ENCODE assay signal across 25 cellular contexts in genomic region chr2:84857566-84857965, GRCh38. TPM values are rescaled to one million over a fixed set of nuclear protein-coding genes. Genes with fewer than 3 reads are reported as not detected.
DNase-seq lines count a peak whose midpoint lies in the region; ATAC-seq, FAIRE-seq and TF ChIP-seq lines count a peak whose summit lies in the region.
"Had no signal": no experiment of that assay in that cellular context is flagged by ENCODE, and none has a peak within 500 bp of the region (broad histone marks: within the 10 kb centered on the region; RNA-seq: fewer than 3 reads in every experiment).

No MANE protein-coding gene starts in this region.

- no peak overlapping the region for H2BK120ac ChIP-seq in IMR-90 (ENCODE audit: low read depth, low read length)

- no peak overlapping the region for H3K9ac ChIP-seq in IMR-90 (ENCODE audit: low read depth, low read length)
- H3K9ac ChIP-seq in mammary epithelial cell (ENCODE audit: insufficient read depth, low read length), result no peak overlapping the region

- H2AK9ac ChIP-seq in IMR-90 (replicated peaks; ENCODE audit: low read depth, low read length, poor library complexity), result no peak overlapping the region

- dilution Hi-C loops in IMR-90 (cut with HindIII; ENCODE audit: low sequenced_read_pairs, unreplicated experiment), result no loop called here
- dilution Hi-C loops in mammary epithelial cell (cut with HindIII; ENCODE audit: low sequenced_read_pairs), result loop anchor here (25.0 kb wide), 1 partner anchor 370 kb away; no protein-coding TSS in a partner anchor

- TF ChIP-seq CTCF in IMR-90 (conservative IDR thresholded peaks at IDR 0.05; ENCODE audit: low read depth, low read length), result no peak
- no peak for TF ChIP-seq CTCF in natural killer cell (IDR thresholded peaks at IDR 0.05)
- TF ChIP-seq CTCF in mammary epithelial cell (conservative IDR thresholded peaks at IDR 0.05 in 1 of 2, IDR thresholded peaks at IDR 0.05 in 1 of 2; ENCODE audit: extremely low read depth in 1 of 2, insufficient read depth in 1 of 2, low read depth in 1 of 2, low read length in 2 of 2), result no peak

- no peaks in the 10 kb centered on the region for H3K27me3 Mint-ChIP-seq in activated CD4-positive, alpha-beta T cell treated with anti-CD3 and anti-CD28 coated beads, Interleukin-2, amount 10 ng/mL, durations not matched to agents 7 days and 5 days
- H3K27me3 Mint-ChIP-seq in activated naive CD8-positive, alpha-beta T cell, result no peaks in the 10 kb centered on the region
- no peaks in the 10 kb centered on the region for H3K27me3 Mint-ChIP-seq in natural killer cell (ENCODE audit: low read depth in 2 of 2)

- no peak overlapping the region for H4K5ac ChIP-seq in IMR-90 (ENCODE audit: low read depth, low read length)

- peaks cover 33% of the 10 kb centered on the region for H3K9me3 Mint-ChIP-seq in activated CD4-positive, alpha-beta T cell treated with anti-CD3 and anti-CD28 coated beads, Interleukin-2, amount 10 ng/mL, durations not matched to agents 7 days and 5 days
- H3K9me3 Mint-ChIP-seq in activated naive CD8-positive, alpha-beta T cell (ENCODE audit: low read depth), result peaks cover 8% of the 10 kb centered on the region
- no peaks in the 10 kb centered on the region for H3K9me3 Mint-ChIP-seq in natural killer cell

- POLR2A ChIA-PET in activated CD4-positive, alpha-beta T cell treated with anti-CD3 and anti-CD28 coated beads, Interleukin-2, amount 10 ng/mL, durations not matched to agents 7 days and 5 days (lab: Charles Lee), result no interaction called here
- POLR2A ChIA-PET in IMR-90 (lab: Charles Lee; ENCODE audit: unreplicated experiment), result interaction anchor here (0.8 kb wide), 1 partner anchor 229 kb away, joined by 3 read pairs; no protein-coding TSS in a partner anchor

- H3K79me1 ChIP-seq in IMR-90 (ENCODE audit: low read depth in 1 of 2, low read length in 2 of 2), result peaks cover 13 to 17% of the 10 kb centered on the region in 2 experiments

- no peak overlapping the region for H3K18ac ChIP-seq in IMR-90 (ENCODE audit: low read depth, low read length)

- no CpG with 5 or more reads among the region's 5 CpGs for WGBS in IMR-90 (ENCODE audit: extremely low coverage in 2 of 2, insufficient read length in 1 of 2), 2 experiments
- 95% methylated on average over 5 of the region's 5 CpGs for WGBS in mammary epithelial cell (ENCODE audit: low coverage, missing lambda C conversion rate)

- no peak for DNase-seq in activated CD4-positive, alpha-beta T cell treated with anti-CD3 and anti-CD28 coated beads, Interleukin-2, amount 10 ng/mL, durations not matched to agents 7 days and 5 days
- DNase-seq in activated CD4-positive, alpha-beta T cell treated with anti-CD3 and anti-CD28 coated beads for 1 hour, result no peak
- DNase-seq in IMR-90, result no peak
- no peak for DNase-seq in natural killer cell
- no peak for DNase-seq in GM19239 (ENCODE audit: insufficient read length, low spot score)
- DNase-seq in NCI-H2227 treated with DMSO at 0.1 percent for 48 hours (lab: John Stamatoyannopoulos, UW), result no peak
- DNase-seq in mammary epithelial cell, result no peak
- DNase-seq: activated gamma-delta T cell; central memory CD4-positive, alpha-beta T cell; DMS 273 treated with DMSO at 0.1 percent for 48 hours; HCEC 1CT; MM.1S; NCI-H1436 treated with DMSO at 0.1 percent for 48 hours; NCI-H510A treated with DMSO at 0.1 percent for 48 hours; nephron progenitor cell; NK-92 treated with Interleukin-12 subunit alpha and Interleukin-12 subunit beta, amount 100 ng/mL, for 24 hours; pancreas; Peyer's patch; right cardiac atrium; stimulated activated CD4-positive, alpha-beta T cell treated with anti-CD3 and anti-CD28 coated beads, Interleukin-12 subunit alpha, Interleukin-12 subunit beta, amount 100 ng/mL, for 4 hours; substantia nigra had no signal

- H3K4me1 ChIP-seq in IMR-90 (ENCODE audit: control insufficient read depth, insufficient read depth, low read length), result no peaks in the 10 kb centered on the region; the same call in 1 of the 2 replicates
- no peaks in the 10 kb centered on the region for H3K4me1 ChIP-seq in mammary epithelial cell (ENCODE audit: insufficient read depth, low read length)
- H3K4me1 ChIP-seq: pancreas, Peyer's patch, SJCRH30 had no signal

- intact Hi-C loops in IMR-90 (cut with micrococcal nuclease) (loop anchor here (5.0 kb wide), 1 partner anchor 225 kb away; no protein-coding TSS in a partner anchor), natural killer cell (cut with micrococcal nuclease) (no loop called here), mammary epithelial cell (cut with micrococcal nuclease) (no loop called here)

- no TSS peak for BruUV-seq in IMR-90 (replicated peaks; lab: Mats Ljungman, UMichigan)
- BruUV-seq in mammary epithelial cell (replicated peaks; lab: Mats Ljungman, UMichigan), result no TSS peak

- H2BK15ac ChIP-seq in IMR-90 (ENCODE audit: low read depth, low read length), result no peak overlapping the region

- no peak for ATAC-seq in IMR-90 (ENCODE audit: low read depth)
- ATAC-seq in natural killer cell, result no peak
- ATAC-seq: pancreas, right cardiac atrium had no signal

- H3K36me3 ChIP-seq in IMR-90 (ENCODE audit: control insufficient read depth, insufficient read depth, low read length) (no peaks in the 10 kb centered on the region), mammary epithelial cell (ENCODE audit: insufficient read depth, low read length) (no peaks in the 10 kb centered on the region)
- H3K36me3 ChIP-seq: pancreas, Peyer's patch, SJCRH30 had no signal

- H3K9me1 ChIP-seq in IMR-90 (ENCODE audit: insufficient read depth, low read length), result no peaks in the 10 kb centered on the region

- no peak overlapping the region for H3K23ac ChIP-seq in IMR-90 (ENCODE audit: low read depth, low read length)

- no peak for TF ChIP-seq POLR2A in IMR-90 (IDR thresholded peaks at IDR 0.05; ENCODE audit: low read depth, low read length)

- H2AFZ ChIP-seq in IMR-90 (replicated peaks; ENCODE audit: low read length, poor library complexity) (no peak overlapping the region), mammary epithelial cell (ENCODE audit: low read depth, low read length) (no peak overlapping the region)

- peaks cover 92% of the 10 kb centered on the region for H3K4me1 Mint-ChIP-seq in activated CD4-positive, alpha-beta T cell treated with anti-CD3 and anti-CD28 coated beads, Interleukin-2, amount 10 ng/mL, durations not matched to agents 7 days and 5 days
- H3K4me1 Mint-ChIP-seq in activated naive CD8-positive, alpha-beta T cell (ENCODE audit: low read depth), result peaks cover 93% of the 10 kb centered on the region
- H3K4me1 Mint-ChIP-seq in natural killer cell, result peaks cover 26 to 41% of the 10 kb centered on the region in 2 donors

- H3K9me3 ChIP-seq in IMR-90 (ENCODE audit: control insufficient read depth, insufficient read depth, low read length) (no peaks in the 10 kb centered on the region), mammary epithelial cell (replicated peaks; ENCODE audit: insufficient read depth, low read length) (no peaks in the 10 kb centered on the region)
- H3K9me3 ChIP-seq: pancreas, SJCRH30 had no signal

- CTCF ChIA-PET in activated CD4-positive, alpha-beta T cell treated with anti-CD3 and anti-CD28 coated beads, Interleukin-2, amount 10 ng/mL, durations not matched to agents 7 days and 5 days (lab: Charles Lee), result interaction anchor here (0.7 to 2.9 kb wide), 10 partner anchors 8 to 116 kb away, joined by 3 to 9 read pairs (median 4); partner anchors contain the start of gene TRABD2A
- CTCF ChIA-PET in IMR-90 (lab: Yijun Ruan, JAX) (interaction anchor here (0.6 to 1.1 kb wide), 4 partner anchors 18 to 59 kb away, joined by 3 to 4 read pairs (median 3); no protein-coding TSS in a partner anchor), mammary epithelial cell (lab: Charles Lee; ENCODE audit: low non-redundant PET) (no interaction called here)

- peak overlapping the region; percentile 93 for H3K27ac Mint-ChIP-seq in activated CD4-positive, alpha-beta T cell treated with anti-CD3 and anti-CD28 coated beads, Interleukin-2, amount 10 ng/mL, durations not matched to agents 7 days and 5 days
- H3K27ac Mint-ChIP-seq in activated naive CD8-positive, alpha-beta T cell, result peak overlapping the region; percentile 98
- H3K27ac Mint-ChIP-seq in natural killer cell, result peak overlapping the region; percentile 78 to 82
- H3K27ac Mint-ChIP-seq: nephron progenitor cell had no signal

- H4K91ac ChIP-seq in IMR-90 (ENCODE audit: insufficient read depth, low read depth, low read length), result no peak overlapping the region

- in situ Hi-C loops in IMR-90 (cut with MboI; ENCODE audit: low sequenced_read_pairs), result loop anchor here (25.0 kb wide), 1 partner anchor 820 kb away; no protein-coding TSS in a partner anchor
- in situ Hi-C loops in mammary epithelial cell (cut with MboI; ENCODE audit: low sequenced_read_pairs in 2 of 2), result loop anchor here in 1 of 2 donors (25.0 kb wide), 1 partner anchor 220 kb away; no protein-coding TSS in a partner anchor

- no peak overlapping the region for H3K14ac ChIP-seq in IMR-90 (replicated peaks; ENCODE audit: low read depth, low read length)

- H3K4me2 ChIP-seq in IMR-90 (ENCODE audit: low read depth, low read length) (no peak overlapping the region), mammary epithelial cell (ENCODE audit: insufficient read depth, low read depth, low read length) (no peak overlapping the region)

- no peak for TF ChIP-seq RAD21 in IMR-90 (IDR thresholded peaks at IDR 0.05; ENCODE audit: low read length)

- H3K4me3 ChIP-seq in IMR-90 (ENCODE audit: insufficient read depth, low read depth, low read length) (no peak overlapping the region), mammary epithelial cell (replicated peaks in 1 of 3; ENCODE audit: insufficient read depth in 1 of 3, low read depth in 2 of 3, low read length in 3 of 3) (no peak overlapping the region)
- H3K4me3 ChIP-seq: pancreas, Peyer's patch, SJCRH30 had no signal

- H4K20me1 ChIP-seq in IMR-90 (ENCODE audit: insufficient read depth, low read length), result no peaks in the 10 kb centered on the region; the same call in 1 of the 2 replicates
- no peaks in the 10 kb centered on the region for H4K20me1 ChIP-seq in mammary epithelial cell (ENCODE audit: insufficient read depth, low read length)

- no peak overlapping the region for H3K56ac ChIP-seq in IMR-90 (ENCODE audit: extremely low read depth, insufficient read depth, low read length)

- H3K27me3 ChIP-seq in IMR-90 (ENCODE audit: control insufficient read depth, insufficient read depth, low read length), result no peaks in the 10 kb centered on the region
- H3K27me3 ChIP-seq in mammary epithelial cell (ENCODE audit: insufficient read depth, low read length), result no peaks in the 10 kb centered on the region
- H3K27me3 ChIP-seq: pancreas, Peyer's patch had no signal

- H4K8ac ChIP-seq in IMR-90 (ENCODE audit: low read depth in 2 of 2, low read length in 2 of 2), result no peak overlapping the region

- no peak overlapping the region for H2BK5ac ChIP-seq in IMR-90 (ENCODE audit: low read depth, low read length, poor library complexity, severe bottlenecking)

- no peak overlapping the region for H2BK20ac ChIP-seq in IMR-90 (ENCODE audit: low read depth, low read length)

- peak overlapping the region; percentile 47; the same call in 1 of the 2 replicates for H2AK5ac ChIP-seq in IMR-90 (ENCODE audit: low read depth, low read length)

- no peak overlapping the region for H3K27ac ChIP-seq in IMR-90 (ENCODE audit: insufficient read depth, low read length)
- H3K27ac ChIP-seq in mammary epithelial cell (ENCODE audit: insufficient read depth, low read depth, low read length), result no peak overlapping the region
- H3K27ac ChIP-seq: epithelial cell of prostate, pancreas, Peyer's patch, SJCRH30 had no signal

- peaks cover 86% of the 10 kb centered on the region for H3K36me3 Mint-ChIP-seq in activated CD4-positive, alpha-beta T cell treated with anti-CD3 and anti-CD28 coated beads, Interleukin-2, amount 10 ng/mL, durations not matched to agents 7 days and 5 days (ENCODE audit: low read depth)
- H3K36me3 Mint-ChIP-seq in activated naive CD8-positive, alpha-beta T cell, result peaks cover 17% of the 10 kb centered on the region
- peaks cover 8% of the 10 kb centered on the region for H3K36me3 Mint-ChIP-seq in natural killer cell

- H3K79me2 ChIP-seq in mammary epithelial cell (ENCODE audit: insufficient read depth, low read length), result no peaks in the 10 kb centered on the region

- no peak for FAIRE-seq in GM19239 (lab: Jason Lieb, UNC)
- FAIRE-seq: astrocyte, pancreas had no signal

- no peak overlapping the region for H3K4me3 Mint-ChIP-seq in activated CD4-positive, alpha-beta T cell treated with anti-CD3 and anti-CD28 coated beads, Interleukin-2, amount 10 ng/mL, durations not matched to agents 7 days and 5 days
- peak overlapping the region; percentile 84 for H3K4me3 Mint-ChIP-seq in activated naive CD8-positive, alpha-beta T cell
- no peak overlapping the region for H3K4me3 Mint-ChIP-seq in natural killer cell
- H3K4me3 Mint-ChIP-seq: nephron progenitor cell had no signal

- no peak overlapping the region for H3K4ac ChIP-seq in IMR-90 (ENCODE audit: low read depth, low read length)

RNA-seq across cellular contexts. Expression of gene TRABD2A, which starts 23.3 kb away (rescaled TPM):
- 10 to 100 TPM; 70.2 to 74.6 TPM for total RNA-seq in activated CD4-positive, alpha-beta T cell treated with anti-CD3 and anti-CD28 coated beads, Interleukin-2, amount 10 ng/mL, durations not matched to agents 7 days and 5 days
- 19.7 and 20.3 TPM in 2 replicates for total RNA-seq in IMR-90 (2012; rRNA removed)
- 15.3 and 17.6 TPM in 2 replicates for polyA plus RNA-seq in IMR-90 (2012; rRNA removed)
- 8.1 and 12.6 TPM in 2 replicates for polyA plus RNA-seq in IMR-90 (2012; cell fraction: cytosol; rRNA removed)
- polyA plus RNA-seq in IMR-90 (2012; cell fraction: nucleus; rRNA removed; ENCODE audit: low replicate concordance), result 7.4 and 9.4 TPM in 2 replicates
- 1 to 10 TPM; 1.4 to 6.3 (median 6.3) TPM for total RNA-seq in natural killer cell
- total RNA-seq in mammary epithelial cell, result 10 to 100 TPM in 1 of 2 donors, 1 to 10 TPM in 1; 9.7 to 20.7 TPM
- polyA plus RNA-seq in mammary epithelial cell, result 11.5 TPM
- 16.4 TPM for polyA minus RNA-seq in mammary epithelial cell

RNA-seq across cellular contexts. Expression of gene TMSB10, which starts 47.9 kb away (rescaled TPM):
- 1,000 to 10,000 TPM; 5,491 to 5,845 TPM for total RNA-seq in activated CD4-positive, alpha-beta T cell treated with anti-CD3 and anti-CD28 coated beads, Interleukin-2, amount 10 ng/mL, durations not matched to agents 7 days and 5 days
- total RNA-seq in IMR-90 (2012; rRNA removed), result 842 and 3,620 TPM in 2 replicates
- polyA plus RNA-seq in IMR-90 (2012; rRNA removed), result 5,527 and 7,531 TPM in 2 replicates
- 7,585 and 16,787 TPM in 2 replicates for polyA plus RNA-seq in IMR-90 (2012; cell fraction: cytosol; rRNA removed)
- 1,357 and 2,658 TPM in 2 replicates for polyA plus RNA-seq in IMR-90 (2012; cell fraction: nucleus; rRNA removed; ENCODE audit: low replicate concordance)
- total RNA-seq in natural killer cell, result 1,000 to 10,000 TPM; 1,247 to 1,683 (median 1,557) TPM
- 1,000 to 10,000 TPM; 3,165 to 4,185 TPM for total RNA-seq in mammary epithelial cell
- 9,658 TPM for polyA plus RNA-seq in mammary epithelial cell
- polyA minus RNA-seq in mammary epithelial cell, result 1,882 TPM
